10 cellular contexts compared by ENCODE assay signal in the genomic region with DNA sequence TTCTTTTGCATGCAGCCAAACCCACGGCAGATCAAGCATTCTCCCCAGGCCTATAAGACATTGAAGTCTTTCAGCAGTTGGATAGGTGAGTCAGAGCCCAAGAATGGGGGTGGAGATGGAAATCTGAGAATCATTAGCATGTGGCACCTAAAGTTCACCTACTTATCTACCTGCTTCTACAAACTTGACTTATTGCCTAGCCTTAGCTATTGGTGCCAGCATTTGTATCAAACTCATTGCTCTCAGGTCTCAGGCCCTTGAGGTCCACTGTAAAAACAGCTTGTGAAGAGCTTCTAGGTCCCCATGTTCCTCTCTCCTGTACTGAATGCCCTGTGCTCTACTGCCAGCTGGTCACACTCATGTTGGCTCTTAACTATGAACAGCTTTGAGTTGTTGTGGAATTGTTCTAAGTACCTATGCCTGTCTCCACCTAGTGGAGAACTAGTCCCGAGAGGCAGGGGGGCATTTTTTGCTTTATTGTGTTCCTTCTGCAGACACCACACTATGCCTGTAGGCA.
DNase-seq lines count a peak whose midpoint lies in the region; ATAC-seq, FAIRE-seq and TF ChIP-seq lines count a peak whose summit lies in the region.
"Had no signal": no experiment of that assay in that cellular context is flagged by ENCODE, and none has a peak within 500 bp of the region (broad histone marks: within the 10 kb centered on the region; RNA-seq: fewer than 3 reads in every experiment).

No MANE protein-coding gene starts in this region.

- DNase-seq in cardiac muscle cell (ENCODE audit: low read depth in 1 of 2, low spot score in 1 of 2) = peak; percentile 5 to 29
- DNase-seq in left ventricle myocardium superior = no peak
- no peak for DNase-seq in MM.1S
- peak; percentile 55 for DNase-seq in choroid plexus epithelial cell (ENCODE audit: low read depth)
- peak; percentile 44 for DNase-seq in urothelium cell line (ENCODE audit: low spot score)
- no peak for DNase-seq in medulla oblongata (ENCODE audit: extremely low spot score)
- DNase-seq in stimulated activated naive CD4-positive, alpha-beta T cell treated with Interleukin-2 at 50 U/mL for 16 hours (lab: John Stamatoyannopoulos, UW) = no peak
- DNase-seq: activated naive CD8-positive, alpha-beta T cell treated with anti-CD3 and anti-CD28 coated beads for 36 hours; CD4-positive, alpha-beta memory T cell had no signal

- H3K27ac ChIP-seq in cardiac muscle cell = no peak overlapping the region
- H3K27ac ChIP-seq in MM.1S (ENCODE audit: low read length) = no peak overlapping the region

- intact Hi-C loops in left ventricle myocardium superior (cut with micrococcal nuclease) = no loop called here

- H3K36me3 ChIP-seq in cardiac muscle cell (no peaks in the 10 kb centered on the region), MM.1S (replicated peaks; ENCODE audit: insufficient read depth, low read length) (no peaks in the 10 kb centered on the region)

- H3K4me2 ChIP-seq in MM.1S (ENCODE audit: low read depth, low read length) = no peak overlapping the region

- H3K4me3 ChIP-seq in cardiac muscle cell = no peak overlapping the region
- H3K4me3 ChIP-seq in MM.1S (ENCODE audit: low read length) = no peak overlapping the region
- H3K4me3 ChIP-seq in choroid plexus epithelial cell (ENCODE audit: low read depth, low read length) = no peak overlapping the region

- no peaks in the 10 kb centered on the region for H3K4me1 ChIP-seq in cardiac muscle cell (ENCODE audit: low read depth)
- no peaks in the 10 kb centered on the region for H3K4me1 ChIP-seq in MM.1S (ENCODE audit: low read length)

- peak; percentile 22 for TF ChIP-seq CTCF in cardiac muscle cell (IDR thresholded peaks at IDR 0.05; ENCODE audit: low read depth, low read length)
- TF ChIP-seq CTCF in MM.1S (IDR thresholded peaks at IDR 0.05; ENCODE audit: low read length) = peak; percentile 11; the same call in 1 of the 2 replicates
- peak; percentile 73 for TF ChIP-seq CTCF in choroid plexus epithelial cell (conservative IDR thresholded peaks at IDR 0.05; ENCODE audit: low read depth, low read length)

- H3K27me3 ChIP-seq in cardiac muscle cell (no peaks in the 10 kb centered on the region), MM.1S (replicated peaks; ENCODE audit: insufficient read depth, low read length) (no peaks in the 10 kb centered on the region)

- H3K9ac ChIP-seq in MM.1S (ENCODE audit: low read length) = no peak overlapping the region

- H3K9me3 ChIP-seq in cardiac muscle cell (ENCODE audit: low read depth) (no peaks in the 10 kb centered on the region), MM.1S (replicated peaks; ENCODE audit: insufficient read depth, low read length) (no peaks in the 10 kb centered on the region)

- no peak overlapping the region for H2AFZ ChIP-seq in MM.1S (ENCODE audit: low read length)

- no peak for ATAC-seq in left ventricle myocardium superior
- ATAC-seq in GM19455 (IDR thresholded peaks at IDR 0.05; ENCODE audit: unreplicated experiment) = no peak

- no peaks in the 10 kb centered on the region for H3K79me2 ChIP-seq in MM.1S (ENCODE audit: low read length)

- no peaks in the 10 kb centered on the region for H3K9me2 ChIP-seq in MM.1S (replicated peaks; ENCODE audit: insufficient read depth, low read length)

- no peak for FAIRE-seq in urothelium cell line (lab: Jason Lieb, UNC)

- H4K20me1 ChIP-seq in MM.1S (ENCODE audit: insufficient read depth, low read length) = no peaks in the 10 kb centered on the region

- H3F3A ChIP-seq in MM.1S (ENCODE audit: insufficient read depth, low read length) = no peaks in the 10 kb centered on the region

Comparison
In these comparisons a context has a peak if more than half of its experiments do, and no peak if none do; other contexts are left out.
1. DNase-seq: peak in cardiac muscle cell (2 of 2), choroid plexus epithelial cell (single experiment) and urothelium cell line (single experiment); none in left ventricle myocardium superior (single experiment), MM.1S (single experiment), medulla oblongata (single experiment) and stimulated activated naive CD4-positive, alpha-beta T cell treated with Interleukin-2 at 50 U/mL for 16 hours (single experiment).
2. CTCF ChIP-seq: peak in every context shown above with its lines; median percentile 73 in choroid plexus epithelial cell; 22 in cardiac muscle cell; 11 in MM.1S.